Comparison of ENCODE assay signal across 8 cellular contexts in the genomic region with DNA sequence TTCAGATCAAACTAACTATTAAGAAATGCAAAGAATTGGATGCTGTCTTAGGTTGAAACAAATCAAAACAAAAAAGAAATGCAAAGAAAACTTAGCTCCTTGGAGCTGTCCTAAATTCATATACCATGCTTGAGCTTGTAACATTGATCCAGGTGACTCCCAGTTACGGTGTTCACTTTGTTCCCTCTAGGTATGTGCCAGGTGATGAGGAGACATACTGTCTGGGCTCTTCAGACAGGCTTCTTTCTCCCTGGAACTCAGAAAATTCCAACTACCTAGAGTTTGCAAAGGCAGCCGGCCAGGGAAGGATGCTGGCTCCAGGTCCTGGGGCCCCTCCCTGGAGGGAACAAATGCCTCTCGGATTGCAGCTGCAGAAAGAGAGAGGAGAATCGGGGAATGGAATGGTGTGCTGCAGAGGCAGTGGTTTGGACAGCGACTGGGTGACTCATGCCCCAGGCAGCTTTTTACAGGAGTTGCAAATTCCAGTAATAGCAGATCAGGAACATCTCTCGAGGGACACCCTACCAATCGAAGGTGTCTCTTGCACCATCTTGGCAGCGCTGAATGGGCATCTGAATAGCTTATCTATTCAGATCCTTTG. TPM values are rescaled to one million over a fixed set of nuclear protein-coding genes. Genes with fewer than 3 reads are reported as not detected.
DNase-seq lines count a peak whose midpoint lies in the region; FAIRE-seq and TF ChIP-seq lines count a peak whose summit lies in the region.
"Had no signal": no experiment of that assay in that cellular context is flagged by ENCODE, and none has a peak within 500 bp of the region (broad histone marks: within the 10 kb centered on the region; RNA-seq: fewer than 3 reads in every experiment).

No MANE protein-coding gene starts in this region.

- TF ChIP-seq POLR2A in H54 (IDR thresholded peaks at IDR 0.05; ENCODE audit: low read depth, low read length): no peak

- H3K9me3 Mint-ChIP-seq in activated T-helper 1 cell treated with anti-CD3 and anti-CD28 coated beads, Interleukin-12 subunit alpha, Interleukin-12 subunit beta, Interleukin-2, Interleukin-4 antibody, amounts not matched to agents 30 ng/mL and 10 ng/mL and 1 ng/mL, durations not matched to agents 14 hours and 24 hours and 36 hours: no peaks in the 10 kb centered on the region

- intact Hi-C loops in activated T-helper 1 cell treated with anti-CD3 and anti-CD28 coated beads, Interleukin-12 subunit alpha, Interleukin-12 subunit beta, Interleukin-2, Interleukin-4 antibody, amounts not matched to agents 30 ng/mL and 10 ng/mL and 1 ng/mL, durations not matched to agents 14 hours and 24 hours and 36 hours (cut with micrococcal nuclease): no loop called here

- H3K27me3 ChIP-seq in SJSA1 (replicated peaks): peaks cover 8% of the 10 kb centered on the region; the same call in 1 of the 2 replicates

- TF ChIP-seq CTCF in fibroblast of pulmonary artery (IDR thresholded peaks at IDR 0.05; ENCODE audit: low read length, missing control alignments): no peak

- H3K4me1 ChIP-seq in SJSA1 (replicated peaks): peaks cover 13% of the 10 kb centered on the region

- peaks cover 3% of the 10 kb centered on the region; the same call in 1 of the 2 replicates for H3K9me3 ChIP-seq in SJSA1 (replicated peaks)

- peaks cover 23% of the 10 kb centered on the region for H3K27me3 Mint-ChIP-seq in activated T-helper 1 cell treated with anti-CD3 and anti-CD28 coated beads, Interleukin-12 subunit alpha, Interleukin-12 subunit beta, Interleukin-2, Interleukin-4 antibody, amounts not matched to agents 30 ng/mL and 10 ng/mL and 1 ng/mL, durations not matched to agents 14 hours and 24 hours and 36 hours (ENCODE audit: insufficient read depth)

- no peak overlapping the region for H3K27ac ChIP-seq in SJSA1

- no peaks in the 10 kb centered on the region for H3K36me3 Mint-ChIP-seq in activated T-helper 1 cell treated with anti-CD3 and anti-CD28 coated beads, Interleukin-12 subunit alpha, Interleukin-12 subunit beta, Interleukin-2, Interleukin-4 antibody, amounts not matched to agents 30 ng/mL and 10 ng/mL and 1 ng/mL, durations not matched to agents 14 hours and 24 hours and 36 hours (ENCODE audit: low read depth)

- no peak overlapping the region for H3K4me3 Mint-ChIP-seq in activated T-helper 1 cell treated with anti-CD3 and anti-CD28 coated beads, Interleukin-12 subunit alpha, Interleukin-12 subunit beta, Interleukin-2, Interleukin-4 antibody, amounts not matched to agents 30 ng/mL and 10 ng/mL and 1 ng/mL, durations not matched to agents 14 hours and 24 hours and 36 hours

- H3K27ac Mint-ChIP-seq in activated T-helper 1 cell treated with anti-CD3 and anti-CD28 coated beads, Interleukin-12 subunit alpha, Interleukin-12 subunit beta, Interleukin-2, Interleukin-4 antibody, amounts not matched to agents 30 ng/mL and 10 ng/mL and 1 ng/mL, durations not matched to agents 14 hours and 24 hours and 36 hours: no peak overlapping the region

- DNase-seq in H54 (ENCODE audit: insufficient read length, low spot score) (peak; percentile 52), SJSA1 (ENCODE audit: low read depth in 1 of 2, low spot score in 2 of 2) (peak; percentile 56 to 71), fibroblast of pulmonary artery (ENCODE audit: low read depth) (peak; percentile 73), skeletal muscle cell (ENCODE audit: low read depth) (peak; percentile 67), SIG-M5 treated with dmso at 0.1 percent for 504 hours (lab: John Stamatoyannopoulos, UW; ENCODE audit: unreplicated experiment) (no peak)
- no peak for DNase-seq in activated CD8-positive, alpha-beta memory T cell treated with anti-CD3 and anti-CD28 coated beads, Interleukin-2, amount 50 U/mL, for 48 hours
- DNase-seq in activated T-helper 1 cell treated with anti-CD3 and anti-CD28 coated beads, Interleukin-12 subunit alpha, Interleukin-12 subunit beta, Interleukin-2, Interleukin-4 antibody, amounts not matched to agents 30 ng/mL and 10 ng/mL and 1 ng/mL, durations not matched to agents 14 hours and 24 hours and 36 hours (ENCODE audit: low spot score): no peak
- DNase-seq: NCI-H1436 treated with DMSO at 0.1 percent for 48 hours had no signal

- H3K4me1 Mint-ChIP-seq in activated T-helper 1 cell treated with anti-CD3 and anti-CD28 coated beads, Interleukin-12 subunit alpha, Interleukin-12 subunit beta, Interleukin-2, Interleukin-4 antibody, amounts not matched to agents 30 ng/mL and 10 ng/mL and 1 ng/mL, durations not matched to agents 14 hours and 24 hours and 36 hours (ENCODE audit: low read depth): peaks cover 5% of the 10 kb centered on the region

- FAIRE-seq in H54 (lab: Jason Lieb, UNC): peak; percentile 33

- H3K4me3 ChIP-seq in SJSA1 (no peak overlapping the region), fibroblast of pulmonary artery (replicated peaks; ENCODE audit: low read depth, low read length) (no peak overlapping the region), skeletal muscle cell (ENCODE audit: low read depth, low read length) (no peak overlapping the region)

- H3K36me3 ChIP-seq in SJSA1: no peaks in the 10 kb centered on the region

RNA-seq across cellular contexts. Expression of a gene that starts 12.3 kb away (rescaled TPM):
- 0.06 and 0.87 TPM in 2 replicates for total RNA-seq in SJSA1 (2014; rRNA removed; shearing (Covaris generic))
- total RNA-seq in activated T-helper 1 cell treated with anti-CD3 and anti-CD28 coated beads, Interleukin-12 subunit alpha, Interleukin-12 subunit beta, Interleukin-2, Interleukin-4 antibody, amounts not matched to agents 30 ng/mL and 10 ng/mL and 1 ng/mL, durations not matched to agents 14 hours and 24 hours and 36 hours: 23.4 and 23.5 TPM in 2 replicates

Comparison
In these comparisons a context has a peak if more than half of its experiments do, and no peak if none do; other contexts are left out.
1. DNase-seq: peak in H54 (single experiment), SJSA1 (2 of 2), fibroblast of pulmonary artery (single experiment) and skeletal muscle cell (single experiment); none in SIG-M5 treated with dmso at 0.1 percent for 504 hours (single experiment), activated CD8-positive, alpha-beta memory T cell treated with anti-CD3 and anti-CD28 coated beads, Interleukin-2, amount 50 U/mL, for 48 hours (single experiment) and activated T-helper 1 cell treated with anti-CD3 and anti-CD28 coated beads, Interleukin-12 subunit alpha, Interleukin-12 subunit beta, Interleukin-2, Interleukin-4 antibody, amounts not matched to agents 30 ng/mL and 10 ng/mL and 1 ng/mL, durations not matched to agents 14 hours and 24 hours and 36 hours (single experiment).
2. RNA of a gene that starts 12.3 kb away (total RNA-seq): 23.4 to 23.5 TPM in activated T-helper 1 cell treated with anti-CD3 and anti-CD28 coated beads, Interleukin-12 subunit alpha, Interleukin-12 subunit beta, Interleukin-2, Interleukin-4 antibody, amounts not matched to agents 30 ng/mL and 10 ng/mL and 1 ng/mL, durations not matched to agents 14 hours and 24 hours and 36 hours; 0.06 to 0.87 TPM in SJSA1; every median in the first group is over 10 times any median in the second.